8 cellular contexts compared by ENCODE assay signal in the genomic region with DNA sequence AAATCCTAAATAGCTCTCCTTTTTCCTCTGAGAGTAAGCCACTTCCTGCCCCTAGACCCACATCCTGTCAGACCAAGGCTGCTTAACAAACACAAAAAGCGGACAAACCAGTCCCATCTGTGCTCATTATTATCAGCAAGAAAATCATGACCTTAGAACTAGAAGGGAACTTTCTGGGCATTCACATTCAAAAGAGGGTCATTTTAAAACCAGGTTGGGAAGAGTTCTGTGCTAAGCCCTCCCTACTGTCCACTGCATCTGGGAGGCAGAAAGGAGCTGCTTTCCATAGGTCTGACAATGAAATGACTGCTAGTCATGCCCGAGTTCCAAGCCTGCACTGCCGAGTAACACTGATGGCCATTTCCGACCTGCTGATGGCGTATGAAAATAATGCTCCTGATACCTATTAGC. TPM values are rescaled to one million over a fixed set of nuclear protein-coding genes. Genes with fewer than 3 reads are reported as not detected.
DNase-seq lines count a peak whose midpoint lies in the region; ATAC-seq lines count a peak whose summit lies in the region.

No MANE protein-coding gene starts in this region.

- H3K27ac Mint-ChIP-seq in activated naive CD8-positive, alpha-beta T cell treated with anti-CD3 and anti-CD28 coated beads, Interleukin-2, amount 50 U/mL, for 24 hours = peak overlapping the region; percentile 88

- DNase-seq in NCI-H2227 (lab: John Stamatoyannopoulos, UW; ENCODE audit: unreplicated experiment) (peak; percentile 2), NCI-H2227 treated with DMSO at 0.1 percent for 48 hours (lab: John Stamatoyannopoulos, UW) (no peak), M059J (ENCODE audit: low read depth) (peak; percentile 54), medulla oblongata (ENCODE audit: extremely low spot score) (peak; percentile 27), SHP77 treated with DMSO at 0.1 percent for 48 hours (lab: John Stamatoyannopoulos, UW) (no peak), superior temporal gyrus (ENCODE audit: extremely low spot score) (no peak)
- DNase-seq in activated naive CD8-positive, alpha-beta T cell treated with anti-CD3 and anti-CD28 coated beads, Interleukin-2, amount 50 U/mL, for 24 hours = no peak

- ATAC-seq in GM21529 (IDR thresholded peaks at IDR 0.05; ENCODE audit: unreplicated experiment) = peak; percentile 70
- peak; percentile 55 for ATAC-seq in activated naive CD8-positive, alpha-beta T cell treated with anti-CD3 and anti-CD28 coated beads, Interleukin-2, amount 50 U/mL, for 24 hours

- peaks cover 96% of the 10 kb centered on the region for H3K4me1 Mint-ChIP-seq in activated naive CD8-positive, alpha-beta T cell treated with anti-CD3 and anti-CD28 coated beads, Interleukin-2, amount 50 U/mL, for 24 hours

- H3K36me3 Mint-ChIP-seq in activated naive CD8-positive, alpha-beta T cell treated with anti-CD3 and anti-CD28 coated beads, Interleukin-2, amount 50 U/mL, for 24 hours (ENCODE audit: low read depth) = peaks cover 45% of the 10 kb centered on the region

- H3K4me3 Mint-ChIP-seq in activated naive CD8-positive, alpha-beta T cell treated with anti-CD3 and anti-CD28 coated beads, Interleukin-2, amount 50 U/mL, for 24 hours = peak overlapping the region; percentile 69

- no peaks in the 10 kb centered on the region for H3K9me3 Mint-ChIP-seq in activated naive CD8-positive, alpha-beta T cell treated with anti-CD3 and anti-CD28 coated beads, Interleukin-2, amount 50 U/mL, for 24 hours

- H3K27me3 Mint-ChIP-seq in activated naive CD8-positive, alpha-beta T cell treated with anti-CD3 and anti-CD28 coated beads, Interleukin-2, amount 50 U/mL, for 24 hours = no peaks in the 10 kb centered on the region

RNA-seq across cellular contexts. Expression of gene EZR, which starts 15.4 kb away (rescaled TPM):
- 139 and 224 TPM in 2 replicates for total RNA-seq in M059J (2014; rRNA removed; shearing (Covaris generic))

Comparison
In these comparisons a context has a peak if more than half of its experiments do, and no peak if none do; other contexts are left out.
1. DNase-seq: peak in NCI-H2227 (single experiment), M059J (single experiment) and medulla oblongata (single experiment); none in NCI-H2227 treated with DMSO at 0.1 percent for 48 hours (single experiment), activated naive CD8-positive, alpha-beta T cell treated with anti-CD3 and anti-CD28 coated beads, Interleukin-2, amount 50 U/mL, for 24 hours (single experiment), SHP77 treated with DMSO at 0.1 percent for 48 hours (single experiment) and superior temporal gyrus (single experiment).